ENCODE assay signal across 1 cellular context in genomic region chr5:78984020-78984610, GRCh38.
A peak's percentile ranks its signal among the peaks of the same experiment; 100 is the strongest.
TF ChIP-seq lines count a peak whose summit lies in the region.

No MANE protein-coding gene starts in this region.

TF ChIP-seq in GM12878, 131 proteins besides CTCF, POLR2A, EP300 and RAD21 (continued from another document):
- peak; percentile 44; the same call in 1 of the 2 replicates for TF ChIP-seq PML (IDR thresholded peaks at IDR 0.05; ENCODE audit: low read length)
